Comparison of ENCODE assay signal across 13 cellular contexts in the genomic region with DNA sequence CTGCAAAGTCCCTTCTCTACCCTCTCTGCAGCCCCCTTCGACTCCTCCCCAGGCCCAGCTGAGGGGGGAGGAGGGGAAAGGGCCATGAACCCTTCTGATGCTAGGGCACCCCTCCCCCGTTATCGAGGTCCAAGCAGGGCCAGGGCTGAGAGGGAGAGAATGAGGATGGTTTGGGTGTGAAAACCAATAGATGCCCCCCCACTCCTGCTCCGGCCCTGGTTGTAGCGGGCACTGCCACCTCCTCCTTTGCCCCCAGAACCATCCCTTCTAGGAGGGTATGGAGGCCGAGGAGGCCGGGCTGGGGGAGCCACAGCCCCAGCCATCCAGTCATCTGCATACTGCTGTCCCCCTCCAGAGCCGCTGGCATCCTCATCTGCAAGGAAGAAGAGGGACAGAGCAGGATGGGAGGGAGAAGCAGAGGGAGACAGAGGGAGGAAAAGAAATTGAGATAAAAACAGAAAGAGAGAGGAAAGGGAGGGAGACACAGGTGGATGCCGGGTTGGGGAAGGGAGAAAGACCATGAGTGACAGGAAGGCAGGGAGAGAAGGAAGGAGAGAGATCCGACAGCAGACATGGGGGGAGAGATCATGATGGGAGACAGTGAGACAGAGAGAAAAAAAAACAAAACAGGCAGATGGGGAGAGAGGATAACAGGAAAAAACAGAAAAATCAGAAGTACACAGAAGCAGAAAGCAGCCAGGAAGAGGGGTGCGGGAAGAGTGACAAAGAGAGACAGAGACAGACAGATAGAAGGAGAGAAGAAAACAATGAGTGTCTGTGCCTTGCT. TPM values are rescaled to one million over a fixed set of nuclear protein-coding genes. Genes with fewer than 3 reads are reported as not detected.
DNase-seq lines count a peak whose midpoint lies in the region; TF ChIP-seq lines count a peak whose summit lies in the region.
"Had no signal": no experiment of that assay in that cellular context is flagged by ENCODE, and none has a peak within 500 bp of the region (broad histone marks: within the 10 kb centered on the region; RNA-seq: fewer than 3 reads in every experiment).

No MANE protein-coding gene starts in this region.

- no peaks in the 10 kb centered on the region for H4K20me1 ChIP-seq in OCI-LY1 (ENCODE audit: insufficient read depth, low read length)

- TF ChIP-seq CTCF in OCI-LY1 (IDR thresholded peaks at IDR 0.05; ENCODE audit: low read length) (no peak), endodermal cell (conservative IDR thresholded peaks at IDR 0.05) (no peak)

- H3K9ac ChIP-seq in OCI-LY1 (ENCODE audit: low read length): no peak overlapping the region
- no peak overlapping the region for H3K9ac ChIP-seq in endodermal cell (ENCODE audit: extremely low read depth, low read length, poor library complexity, severe bottlenecking)

- H3K4me3 Mint-ChIP-seq in T-helper 2 cell treated with Interferon-gamma antibody and Interleukin-4, amounts not matched to agents 5 μg/mL and 100 μg/mL, for 36 hours: peak overlapping the region; percentile 70
- peak overlapping the region; percentile 41 for H3K4me3 Mint-ChIP-seq in endodermal cell

- H3K36me3 Mint-ChIP-seq in T-helper 2 cell treated with Interferon-gamma antibody and Interleukin-4, amounts not matched to agents 5 μg/mL and 100 μg/mL, for 36 hours (ENCODE audit: low read depth): peaks cover 8% of the 10 kb centered on the region
- H3K36me3 Mint-ChIP-seq in endodermal cell (ENCODE audit: low read depth): peaks cover 19% of the 10 kb centered on the region

- H3K4me2 ChIP-seq in OCI-LY1 (ENCODE audit: low read length): peak overlapping the region; percentile 76; the same call in 1 of the 2 replicates

- H3K4me1 ChIP-seq in OCI-LY1 (ENCODE audit: insufficient read depth, low read length, severe bottlenecking) (peaks cover 24% of the 10 kb centered on the region), endodermal cell (ENCODE audit: control insufficient read depth, insufficient read depth, low read length) (peaks cover 9% of the 10 kb centered on the region)
- H3K4me1 ChIP-seq: breast epithelium had no signal

- H3K9me2 ChIP-seq in OCI-LY1 (ENCODE audit: low read depth, low read length): no peaks in the 10 kb centered on the region

- H3K9me3 Mint-ChIP-seq in T-helper 2 cell treated with Interferon-gamma antibody and Interleukin-4, amounts not matched to agents 5 μg/mL and 100 μg/mL, for 36 hours: no peaks in the 10 kb centered on the region
- H3K9me3 Mint-ChIP-seq in endodermal cell: no peaks in the 10 kb centered on the region

- no peaks in the 10 kb centered on the region; the same call in 1 of the 2 replicates for H3F3A ChIP-seq in OCI-LY1 (ENCODE audit: insufficient read depth, low read length)

- DNase-seq in T-helper 2 cell treated with Interferon-gamma antibody and Interleukin-4, amounts not matched to agents 5 μg/mL and 100 μg/mL, for 36 hours (ENCODE audit: low spot score): no peak
- no peak for DNase-seq in T-helper 2 cell
- no peak for DNase-seq in endodermal cell
- DNase-seq in pons (ENCODE audit: low spot score): peak; percentile 40
- DNase-seq in NCI-H2107 (lab: John Stamatoyannopoulos, UW): no peak
- no peak for DNase-seq in DMS53 treated with DMSO at 0.1 percent for 48 hours (lab: John Stamatoyannopoulos, UW; ENCODE audit: unreplicated experiment)
- no peak for DNase-seq in NK-92 (lab: John Stamatoyannopoulos, UW; ENCODE audit: unreplicated experiment)
- DNase-seq: hippocampal formation, right cardiac atrium, T1000 had no signal

- H3K4me3 ChIP-seq in OCI-LY1 (ENCODE audit: low read depth, low read length, poor library complexity, severe bottlenecking): no peak overlapping the region
- peak overlapping the region; percentile 58 for H3K4me3 ChIP-seq in endodermal cell (ENCODE audit: low read length)

- H3K27me3 Mint-ChIP-seq in T-helper 2 cell treated with Interferon-gamma antibody and Interleukin-4, amounts not matched to agents 5 μg/mL and 100 μg/mL, for 36 hours (ENCODE audit: low read depth): peaks cover 11% of the 10 kb centered on the region
- H3K27me3 Mint-ChIP-seq in endodermal cell (ENCODE audit: insufficient read depth): peaks cover 31% of the 10 kb centered on the region

- 80 to 88% methylated on average over 3 to 11 of the region's 11 CpGs for WGBS in endodermal cell (ENCODE audit: insufficient coverage in 1 of 2, insufficient read length in 1 of 2), 2 experiments

- peaks cover 46% of the 10 kb centered on the region for H3K4me1 Mint-ChIP-seq in T-helper 2 cell treated with Interferon-gamma antibody and Interleukin-4, amounts not matched to agents 5 μg/mL and 100 μg/mL, for 36 hours (ENCODE audit: low read depth)
- peaks cover 39% of the 10 kb centered on the region for H3K4me1 Mint-ChIP-seq in endodermal cell

- H3K79me2 ChIP-seq in OCI-LY1 (ENCODE audit: insufficient read depth, low read length): no peaks in the 10 kb centered on the region

- H3K27me3 ChIP-seq in OCI-LY1 (ENCODE audit: insufficient read depth, low read length) (peaks cover 30% of the 10 kb centered on the region), endodermal cell (ENCODE audit: control insufficient read depth, insufficient read depth, low read length, poor library complexity, severe bottlenecking) (no peaks in the 10 kb centered on the region)
- H3K27me3 ChIP-seq: breast epithelium, Peyer's patch had no signal

- H3K9me3 ChIP-seq in OCI-LY1 (ENCODE audit: low read length) (no peaks in the 10 kb centered on the region), endodermal cell (ENCODE audit: control insufficient read depth, low read length) (no peaks in the 10 kb centered on the region)
- H3K9me3 ChIP-seq: breast epithelium, Peyer's patch had no signal

- H3K36me3 ChIP-seq in OCI-LY1 (ENCODE audit: insufficient read depth, low read length): no peaks in the 10 kb centered on the region; the same call in 1 of the 2 replicates
- no peaks in the 10 kb centered on the region for H3K36me3 ChIP-seq in endodermal cell (ENCODE audit: control insufficient read depth, insufficient read depth, low read length)
- H3K36me3 ChIP-seq: breast epithelium, Peyer's patch had no signal

- H3K27ac ChIP-seq in OCI-LY1 (ENCODE audit: low read depth, low read length, poor library complexity, severe bottlenecking) (no peak overlapping the region), endodermal cell (ENCODE audit: low read depth, low read length) (no peak overlapping the region)
- H3K27ac ChIP-seq: breast epithelium had no signal

- peak overlapping the region; percentile 60 for H3K27ac Mint-ChIP-seq in T-helper 2 cell treated with Interferon-gamma antibody and Interleukin-4, amounts not matched to agents 5 μg/mL and 100 μg/mL, for 36 hours
- H3K27ac Mint-ChIP-seq in endodermal cell: no peak overlapping the region

- H2AFZ ChIP-seq in OCI-LY1 (ENCODE audit: low read length): no peak overlapping the region

RNA-seq across cellular contexts. Expression of a gene that starts 1.9 kb away (rescaled TPM):
- total RNA-seq in endodermal cell: 1 to 10 TPM; 3.7 to 3.8 TPM
- 13.3 TPM for polyA plus RNA-seq in endodermal cell (2013, experiment 1 of 2)
- 13.4 TPM for polyA plus RNA-seq in endodermal cell (2013, experiment 2 of 2)

RNA-seq across cellular contexts. Expression of a gene that starts 6.9 kb away (rescaled TPM):
- 10 to 100 TPM; 39.3 to 56.1 TPM for total RNA-seq in endodermal cell
- 130 TPM for polyA plus RNA-seq in endodermal cell (2013, experiment 1 of 2)
- 122 TPM for polyA plus RNA-seq in endodermal cell (2013, experiment 2 of 2)

RNA-seq across cellular contexts. Expression of a gene that starts 7.4 kb away (rescaled TPM):
- total RNA-seq in endodermal cell: 1 to 10 TPM; 1.2 to 3.3 TPM
- polyA plus RNA-seq in endodermal cell (2013, experiment 1 of 2): 1.4 TPM
- 1.7 TPM for polyA plus RNA-seq in endodermal cell (2013, experiment 2 of 2)

RNA-seq across cellular contexts. Expression of a gene that starts 11.8 kb away (rescaled TPM):
- total RNA-seq in endodermal cell: 10 to 100 TPM; 24.7 to 30.0 TPM
- polyA plus RNA-seq in endodermal cell (2013, experiment 1 of 2): 22.9 TPM
- 18.2 TPM for polyA plus RNA-seq in endodermal cell (2013, experiment 2 of 2)

RNA-seq across cellular contexts. Expression of a gene that starts 21.6 kb away (rescaled TPM):
- total RNA-seq in endodermal cell: 100 to 1,000 TPM; 155 to 188 TPM
- polyA plus RNA-seq in endodermal cell (2013, experiment 1 of 2): 146 TPM
- 131 TPM for polyA plus RNA-seq in endodermal cell (2013, experiment 2 of 2)
